Comparison of ENCODE assay signal across 2 cellular contexts in the genomic region with DNA sequence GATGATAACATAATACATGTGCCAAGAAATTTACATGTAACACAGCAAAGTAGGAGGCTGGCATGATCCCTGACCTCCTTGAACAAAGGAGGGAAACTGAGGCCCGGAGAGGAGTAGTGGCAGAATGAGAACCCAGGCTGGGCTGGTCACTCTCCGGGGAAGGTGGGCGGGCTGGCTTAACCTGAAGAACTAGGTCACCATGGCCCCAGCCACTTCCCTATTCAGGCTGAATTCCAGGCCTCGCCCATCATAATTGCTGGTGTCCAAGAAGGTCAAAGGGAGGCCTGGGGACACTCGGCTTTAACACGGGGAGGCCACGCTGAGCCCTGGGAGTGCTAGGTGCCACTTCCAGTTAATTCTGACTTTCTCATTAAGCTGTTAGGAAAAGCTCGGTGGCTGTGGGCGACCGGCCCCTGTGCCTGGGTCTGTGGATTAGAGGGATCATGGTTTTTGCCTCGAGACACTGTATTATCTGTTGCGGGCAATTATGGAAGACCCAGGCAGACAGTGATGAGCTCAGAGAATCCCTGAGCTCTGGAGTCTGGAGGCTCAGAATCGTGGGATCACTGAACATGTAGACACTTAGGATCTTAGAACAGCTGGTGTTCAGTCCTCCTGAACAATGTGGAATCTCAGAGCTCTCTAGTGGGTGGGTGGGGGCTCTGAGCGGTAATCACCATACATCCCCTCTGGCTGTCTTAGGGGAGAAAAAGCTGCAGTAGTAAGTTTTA.
TF ChIP-seq lines count a peak whose summit lies in the region.

No MANE protein-coding gene starts in this region.

TF ChIP-seq in SK-N-SH, 30 proteins besides CTCF, POLR2A, EP300 and RAD21 (continued from another document):
- TF ChIP-seq TEAD4 (IDR thresholded peaks at IDR 0.05; ENCODE audit: borderline replicate concordance, insufficient read depth) = no peak
- TF ChIP-seq, protein P1, sequence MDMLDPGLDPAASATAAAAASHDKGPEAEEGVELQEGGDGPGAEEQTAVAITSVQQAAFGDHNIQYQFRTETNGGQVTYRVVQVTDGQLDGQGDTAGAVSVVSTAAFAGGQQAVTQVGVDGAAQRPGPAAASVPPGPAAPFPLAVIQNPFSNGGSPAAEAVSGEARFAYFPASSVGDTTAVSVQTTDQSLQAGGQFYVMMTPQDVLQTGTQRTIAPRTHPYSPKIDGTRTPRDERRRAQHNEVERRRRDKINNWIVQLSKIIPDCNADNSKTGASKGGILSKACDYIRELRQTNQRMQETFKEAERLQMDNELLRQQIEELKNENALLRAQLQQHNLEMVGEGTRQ (IDR thresholded peaks at IDR 0.05; ENCODE audit: borderline replicate concordance, low read depth, low read length) = no peak
- TF ChIP-seq, protein P2, sequence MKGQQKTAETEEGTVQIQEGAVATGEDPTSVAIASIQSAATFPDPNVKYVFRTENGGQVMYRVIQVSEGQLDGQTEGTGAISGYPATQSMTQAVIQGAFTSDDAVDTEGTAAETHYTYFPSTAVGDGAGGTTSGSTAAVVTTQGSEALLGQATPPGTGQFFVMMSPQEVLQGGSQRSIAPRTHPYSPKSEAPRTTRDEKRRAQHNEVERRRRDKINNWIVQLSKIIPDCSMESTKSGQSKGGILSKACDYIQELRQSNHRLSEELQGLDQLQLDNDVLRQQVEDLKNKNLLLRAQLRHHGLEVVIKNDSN (IDR thresholded peaks at IDR 0.05; ENCODE audit: borderline replicate concordance, low read depth) = no peak
- TF ChIP-seq GABPA (IDR thresholded peaks at IDR 0.05; ENCODE audit: low read depth) = no peak

TF ChIP-seq in SK-N-SH treated with all-trans-retinoic acid at 6 μM for 48 hours, 23 proteins besides CTCF, POLR2A, EP300 and RAD21 (continued from another document):
- TF ChIP-seq, protein P3, sequence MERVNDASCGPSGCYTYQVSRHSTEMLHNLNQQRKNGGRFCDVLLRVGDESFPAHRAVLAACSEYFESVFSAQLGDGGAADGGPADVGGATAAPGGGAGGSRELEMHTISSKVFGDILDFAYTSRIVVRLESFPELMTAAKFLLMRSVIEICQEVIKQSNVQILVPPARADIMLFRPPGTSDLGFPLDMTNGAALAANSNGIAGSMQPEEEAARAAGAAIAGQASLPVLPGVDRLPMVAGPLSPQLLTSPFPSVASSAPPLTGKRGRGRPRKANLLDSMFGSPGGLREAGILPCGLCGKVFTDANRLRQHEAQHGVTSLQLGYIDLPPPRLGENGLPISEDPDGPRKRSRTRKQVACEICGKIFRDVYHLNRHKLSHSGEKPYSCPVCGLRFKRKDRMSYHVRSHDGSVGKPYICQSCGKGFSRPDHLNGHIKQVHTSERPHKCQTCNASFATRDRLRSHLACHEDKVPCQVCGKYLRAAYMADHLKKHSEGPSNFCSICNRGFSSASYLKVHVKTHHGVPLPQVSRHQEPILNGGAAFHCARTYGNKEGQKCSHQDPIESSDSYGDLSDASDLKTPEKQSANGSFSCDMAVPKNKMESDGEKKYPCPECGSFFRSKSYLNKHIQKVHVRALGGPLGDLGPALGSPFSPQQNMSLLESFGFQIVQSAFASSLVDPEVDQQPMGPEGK (CRISPR knock-in tag; IDR thresholded peaks at IDR 0.05; ENCODE audit: borderline replicate concordance) = no peak
